9 cellular contexts compared by ENCODE assay signal in genomic region chr1:184483101-184483813, GRCh38.
DNase-seq lines count a peak whose midpoint lies in the region; ATAC-seq, FAIRE-seq and TF ChIP-seq lines count a peak whose summit lies in the region.
"Had no signal": no experiment of that assay in that cellular context is flagged by ENCODE, and none has a peak within 500 bp of the region (broad histone marks: within the 10 kb centered on the region; RNA-seq: fewer than 3 reads in every experiment).

No MANE protein-coding gene starts in this region.

- no peak for FAIRE-seq in bronchial epithelial cell (lab: Jason Lieb, UNC)

- TF ChIP-seq POLR2A in right lobe of liver (IDR thresholded peaks at IDR 0.05): no peak

- H3K27me3 ChIP-seq in bronchial epithelial cell (ENCODE audit: control insufficient read depth, insufficient read depth, low read length): no peaks in the 10 kb centered on the region
- H3K27me3 ChIP-seq in right lobe of liver: no peaks in the 10 kb centered on the region

- H3K36me3 ChIP-seq in bronchial epithelial cell (ENCODE audit: control insufficient read depth, insufficient read depth, low read length) (no peaks in the 10 kb centered on the region), right lobe of liver (no peaks in the 10 kb centered on the region)

- intact Hi-C loops in right lobe of liver (cut with DNase I): loop anchor here in 1 of 2 donors (5.0 kb wide), 1 partner anchor 76 kb away; no protein-coding TSS in a partner anchor

- peak; percentile 40 to 84 (median 59) for ATAC-seq in right lobe of liver

- 56% methylated on average over 3 of the region's 3 CpGs for WGBS in right lobe of liver (ENCODE audit: insufficient coverage, low coverage, low lambda C conversion rate, missing lambda C conversion rate)

- H3K27ac ChIP-seq in right lobe of liver: peak overlapping the region in 1 of 3 donors; percentile 36

- no peak for TF ChIP-seq CTCF in bronchial epithelial cell (IDR thresholded peaks at IDR 0.05; ENCODE audit: insufficient read depth, low read length, severe bottlenecking)
- TF ChIP-seq CTCF in right lobe of liver (IDR thresholded peaks at IDR 0.05): no peak
- TF ChIP-seq CTCF in GM13976 (IDR thresholded peaks at IDR 0.05; ENCODE audit: borderline replicate concordance, control extremely low read depth, extremely low read depth, insufficient read depth, missing control alignments): no peak

- H3K4me3 ChIP-seq in bronchial epithelial cell (ENCODE audit: low read depth, low read length) (no peak overlapping the region), right lobe of liver (no peak overlapping the region)

- H3K9me3 ChIP-seq in right lobe of liver: no peaks in the 10 kb centered on the region

- in situ Hi-C loops in GM13976 (cut with MboI; ENCODE audit: low sequenced_read_pairs, unreplicated experiment): no loop called here

- DNase-seq in SIG-M5 treated with dmso at 0.1 percent for 504 hours (lab: John Stamatoyannopoulos, UW; ENCODE audit: unreplicated experiment) (peak; percentile 66), SIG-M5 (lab: John Stamatoyannopoulos, UW) (no peak), bronchial epithelial cell (ENCODE audit: low read depth) (peak; percentile 27), right lobe of liver (no peak), ureter (ENCODE audit: low spot score) (peak; percentile 60), GM13976 (ENCODE audit: low spot score) (no peak), SHP77 (lab: John Stamatoyannopoulos, UW) (no peak)
- no peak for DNase-seq in central memory CD4-positive, alpha-beta T cell
- DNase-seq: ACHN had no signal

- peaks cover 0 to 21% (median 0%) of the 10 kb centered on the region in 4 donors for H3K4me1 ChIP-seq in right lobe of liver

Comparison
In these comparisons a context has a peak if more than half of its experiments do, and no peak if none do; other contexts are left out.
1. DNase-seq: peak in SIG-M5 treated with dmso at 0.1 percent for 504 hours (single experiment), bronchial epithelial cell (single experiment) and ureter (single experiment); none in SIG-M5 (single experiment), right lobe of liver (0 of 3), GM13976 (single experiment), central memory CD4-positive, alpha-beta T cell (single experiment) and SHP77 (0 of 2).